In genomic region chr4:3074078-3074845, GRCh38 we compare ENCODE assay signal across 8 cellular contexts. TPM values are rescaled to one million over a fixed set of nuclear protein-coding genes. Genes with fewer than 3 reads are reported as not detected.
A peak's percentile ranks its signal among the peaks of the same experiment; 100 is the strongest.
DNase-seq lines count a peak whose midpoint lies in the region; ATAC-seq and TF ChIP-seq lines count a peak whose summit lies in the region.

HTT (plus strand) TSS chr4:3074681; CDS start chr4:3074826, 145 bp downstream.
HTT-AS (minus strand) TSS chr4:3074538.

- H3K4me1 Mint-ChIP-seq in activated naive CD8-positive, alpha-beta T cell (ENCODE audit: low read depth), result peaks cover 24% of the 10 kb centered on the region
- peaks cover 18% of the 10 kb centered on the region for H3K4me1 Mint-ChIP-seq in osteocyte (ENCODE audit: unreplicated experiment)

- TF ChIP-seq CTCF in osteocyte (IDR thresholded peaks at IDR 0.05) (no peak), thoracic aorta (IDR thresholded peaks at IDR 0.05) (peak; percentile 15)

- H3K27me3 ChIP-seq in thoracic aorta (replicated peaks; ENCODE audit: insufficient read depth), result no peaks in the 10 kb centered on the region

- peak within 1 kb of the TSS; percentile 91 for H3K4me3 Mint-ChIP-seq in activated naive CD8-positive, alpha-beta T cell
- peak within 1 kb of the TSS; percentile 90 for H3K4me3 Mint-ChIP-seq in osteocyte (ENCODE audit: unreplicated experiment)

- no peaks in the 10 kb centered on the region for H3K9me3 Mint-ChIP-seq in activated naive CD8-positive, alpha-beta T cell (ENCODE audit: low read depth)
- no peaks in the 10 kb centered on the region for H3K9me3 Mint-ChIP-seq in osteocyte (ENCODE audit: unreplicated experiment)

- H3K36me3 ChIP-seq in thoracic aorta, result no peaks in the 10 kb centered on the region

- peaks cover 9 to 16% of the 10 kb centered on the region in 2 donors for H3K4me1 ChIP-seq in thoracic aorta (ENCODE audit: control insufficient read depth in 1 of 2, low read depth in 2 of 2)

- peak within 1 kb of the TSS; percentile 85 for H3K27ac Mint-ChIP-seq in activated naive CD8-positive, alpha-beta T cell
- H3K27ac Mint-ChIP-seq in osteocyte (ENCODE audit: unreplicated experiment), result peak within 1 kb of the TSS; percentile 95

- peak; percentile 58 for TF ChIP-seq POLR2A in GM10847 (IDR thresholded peaks at IDR 0.05; ENCODE audit: extremely low read depth, insufficient read length)

- ATAC-seq in HG02623 (IDR thresholded peaks at IDR 0.05; ENCODE audit: unreplicated experiment) (peak; percentile 71), SK-N-SH treated with all-trans-retinoic acid at 6 μM for 48 hours (peak; percentile 87), thoracic aorta (ENCODE audit: insufficient number of reproducible peaks, low FRiP score, low read depth) (peak; percentile 94)

- no peaks in the 10 kb centered on the region for H3K27me3 Mint-ChIP-seq in activated naive CD8-positive, alpha-beta T cell
- peaks cover 3% of the 10 kb centered on the region for H3K27me3 Mint-ChIP-seq in osteocyte (ENCODE audit: unreplicated experiment)

- no peaks in the 10 kb centered on the region for H3K9me3 ChIP-seq in thoracic aorta

- peak within 1 kb of the TSS; percentile 81 to 83 for H3K27ac ChIP-seq in thoracic aorta

- intact Hi-C loops in head of caudate nucleus (cut with DNase I), result no loop called here

- DNase-seq in NCI-H1092 (lab: John Stamatoyannopoulos, UW) (peak; percentile 92), head of caudate nucleus (peak; percentile 90 to 98 (median 96)), osteocyte (ENCODE audit: extremely low spot score, unreplicated experiment) (peak; percentile 99), thoracic aorta (ENCODE audit: low spot score) (peak; percentile 84)

- peaks cover 4% of the 10 kb centered on the region for H3K36me3 Mint-ChIP-seq in activated naive CD8-positive, alpha-beta T cell
- H3K36me3 Mint-ChIP-seq in osteocyte (ENCODE audit: unreplicated experiment), result no peaks in the 10 kb centered on the region

- peak within 1 kb of the TSS; percentile 97 for H3K4me3 ChIP-seq in thoracic aorta

TF ChIP-seq in SK-N-SH treated with all-trans-retinoic acid at 6 μM for 48 hours, 23 proteins besides CTCF, POLR2A, EP300 and RAD21:
- TF ChIP-seq TOX (CRISPR knock-in tag; IDR thresholded peaks at IDR 0.05; ENCODE audit: borderline replicate concordance) (no peak), OSR1 (CRISPR knock-in tag; IDR thresholded peaks at IDR 0.05) (no peak), ZNF565 (CRISPR knock-in tag; conservative IDR thresholded peaks at IDR 0.05; ENCODE audit: low read depth) (no peak), CSDC2 (CRISPR knock-in tag; IDR thresholded peaks at IDR 0.05) (no peak), CREB5 (CRISPR knock-in tag; IDR thresholded peaks at IDR 0.05; ENCODE audit: low read depth) (no peak), TCF4 (CRISPR knock-in tag; IDR thresholded peaks at IDR 0.05; ENCODE audit: borderline replicate concordance) (no peak), ISL1 (CRISPR knock-in tag; IDR thresholded peaks at IDR 0.05) (no peak), PPARA (CRISPR knock-in tag; IDR thresholded peaks at IDR 0.05; ENCODE audit: borderline replicate concordance) (no peak), TSHZ2 (CRISPR knock-in tag; IDR thresholded peaks at IDR 0.05) (no peak)

RNA-seq across cellular contexts. Expression of gene HTT, which starts in this region (rescaled TPM):
- total RNA-seq in osteocyte (44.9 and 51.3 TPM in 2 replicates), thoracic aorta (10 to 100 TPM; 56.3 to 89.5 TPM)

RNA-seq across cellular contexts. Expression of gene HTT-AS, which starts in this region (rescaled TPM):
- not detected in 2 replicates for total RNA-seq in osteocyte
- total RNA-seq in thoracic aorta, result not detected

Comparison
In these comparisons a context has a peak if more than half of its experiments do, and no peak if none do; other contexts are left out.
1. Peak in every context shown above with its lines: DNase-seq, ATAC-seq, H3K4me3 ChIP-seq and H3K27ac ChIP-seq.